In genomic region chr6:56890066-56890465, GRCh38 we compare ENCODE assay signal across 19 cellular contexts.
DNase-seq lines count a peak whose midpoint lies in the region; ATAC-seq and TF ChIP-seq lines count a peak whose summit lies in the region.
"Had no signal": no experiment of that assay in that cellular context is flagged by ENCODE, and none has a peak within 500 bp of the region (broad histone marks: within the 10 kb centered on the region; RNA-seq: fewer than 3 reads in every experiment).

No MANE protein-coding gene starts in this region.

- CTCF ChIA-PET in SK-N-SH (lab: Yijun Ruan, JAX): interaction anchor here (3.0 kb wide), 2 partner anchors 12 to 14 kb away, joined by 12 to 28 read pairs; no protein-coding TSS in a partner anchor

- no peak overlapping the region for H3K4me3 ChIP-seq in SK-N-SH (ENCODE audit: low read depth in 2 of 2, low read length in 1 of 2)
- no peak overlapping the region for H3K4me3 ChIP-seq in SJSA1
- no peak overlapping the region for H3K4me3 ChIP-seq in skeletal muscle satellite cell (ENCODE audit: low read length)
- H3K4me3 ChIP-seq: heart left ventricle, ovary, stomach had no signal

- TF ChIP-seq RAD21 in SK-N-SH (IDR thresholded peaks at IDR 0.05; ENCODE audit: low read length): no peak

- ATAC-seq in SK-N-SH treated with all-trans-retinoic acid at 6 μM for 48 hours (no peak; the same call in 2 of the 3 replicates), HG02588 (IDR thresholded peaks at IDR 0.05; ENCODE audit: unreplicated experiment) (no peak), HG02759 (IDR thresholded peaks at IDR 0.05; ENCODE audit: unreplicated experiment) (no peak)
- ATAC-seq: heart left ventricle, left colon had no signal

- peaks cover 0 to 8% of the 10 kb centered on the region in 2 experiments for H3K36me3 ChIP-seq in SK-N-SH (replicated peaks in 1 of 2; ENCODE audit: control insufficient read depth in 1 of 2, insufficient read depth in 2 of 2, low read length in 1 of 2)
- H3K36me3 ChIP-seq in SJSA1: no peaks in the 10 kb centered on the region
- no peaks in the 10 kb centered on the region for H3K36me3 ChIP-seq in skeletal muscle satellite cell (ENCODE audit: insufficient read depth, low read length)
- H3K36me3 ChIP-seq: heart left ventricle, ovary, stomach had no signal

- no peak overlapping the region for H2AFZ ChIP-seq in SK-N-SH (ENCODE audit: low read depth)

- H4K20me1 ChIP-seq in SK-N-SH (ENCODE audit: insufficient read depth): no peaks in the 10 kb centered on the region

- DNase-seq in SK-N-SH (no peak), SJSA1 (ENCODE audit: low read depth in 1 of 2, low spot score in 2 of 2) (peak in 1 of 2 experiments; percentile 28), fibroblast of gingiva (ENCODE audit: low read depth) (peak; percentile 43), NCI-H2227 treated with DMSO at 0.1 percent for 48 hours (lab: John Stamatoyannopoulos, UW) (no peak)
- DNase-seq: C1 segment of cervical spinal cord; Calu3; heart left ventricle; left colon; naive thymus-derived CD4-positive, alpha-beta T cell; NCI-H2171 treated with DMSO at 0.1 percent for 48 hours; NCI-H82; ovary; stomach had no signal

- no peaks in the 10 kb centered on the region for H3K27me3 ChIP-seq in SK-N-SH (ENCODE audit: insufficient read depth)
- H3K27me3 ChIP-seq in SJSA1 (replicated peaks): no peaks in the 10 kb centered on the region
- no peaks in the 10 kb centered on the region for H3K27me3 ChIP-seq in skeletal muscle satellite cell (ENCODE audit: control insufficient read depth, insufficient read depth, low read length)
- H3K27me3 ChIP-seq: heart left ventricle, ovary, stomach had no signal

- no peak for TF ChIP-seq EP300 in SK-N-SH (IDR thresholded peaks at IDR 0.05; ENCODE audit: borderline replicate concordance in 1 of 2, low read depth in 1 of 2, low read length in 1 of 2)

- H3K4me1 ChIP-seq in SK-N-SH (ENCODE audit: control insufficient read depth in 1 of 2, insufficient read depth in 2 of 2, low read depth in 1 of 2, low read length in 1 of 2) (peaks cover 3 to 6% of the 10 kb centered on the region in 2 experiments; a peak in 3 of 4 replicates), SJSA1 (replicated peaks) (peaks cover 33% of the 10 kb centered on the region), skeletal muscle satellite cell (ENCODE audit: control insufficient read depth, insufficient read depth, low read length) (peaks cover 24% of the 10 kb centered on the region)

- H3K27ac ChIP-seq in SK-N-SH (ENCODE audit: low read depth in 2 of 2, low read length in 1 of 2): peak overlapping the region; percentile 34 to 97; a peak in 3 of 4 replicates
- peak overlapping the region; percentile 88 for H3K27ac ChIP-seq in SJSA1
- H3K27ac ChIP-seq: 22Rv1, ovary, VCaP had no signal

- no peaks in the 10 kb centered on the region for H3K9me2 ChIP-seq in SK-N-SH

- peaks cover 29% of the 10 kb centered on the region for H3F3A ChIP-seq in SK-N-SH (replicated peaks; ENCODE audit: insufficient read depth)

- H3K9ac ChIP-seq in SK-N-SH: peak overlapping the region; percentile 25; the same call in 1 of the 2 replicates
- H3K9ac ChIP-seq in skeletal muscle satellite cell (ENCODE audit: low read depth, low read length): peak overlapping the region; percentile 37

- WGBS in SK-N-SH (ENCODE audit: low lambda C conversion rate): 54% methylated on average over 3 of the region's 3 CpGs

- TF ChIP-seq CTCF in SK-N-SH (IDR thresholded peaks at IDR 0.05): no peak

- H3K4me2 ChIP-seq in SK-N-SH: peak overlapping the region; percentile 52; the same call in 1 of the 2 replicates
- no peak overlapping the region for H3K4me2 ChIP-seq in skeletal muscle satellite cell (ENCODE audit: low read length)

- POLR2A ChIA-PET in SK-N-SH (lab: Yijun Ruan, JAX): no interaction called here

- H3K79me2 ChIP-seq in SK-N-SH (ENCODE audit: insufficient read depth): peaks cover 12% of the 10 kb centered on the region

- H3K9me3 ChIP-seq in SK-N-SH (no peaks in the 10 kb centered on the region), SJSA1 (replicated peaks) (no peaks in the 10 kb centered on the region), skeletal muscle satellite cell (replicated peaks; ENCODE audit: low read length) (no peaks in the 10 kb centered on the region)
- H3K9me3 ChIP-seq: heart left ventricle, ovary, stomach had no signal

TF ChIP-seq in SK-N-SH, 30 proteins besides CTCF, POLR2A, EP300 and RAD21:
- TF ChIP-seq JUND (IDR thresholded peaks at IDR 0.05) (no peak), ELF1 (IDR thresholded peaks at IDR 0.05) (no peak), TCF12 (IDR thresholded peaks at IDR 0.05) (no peak), MAX (IDR thresholded peaks at IDR 0.05; ENCODE audit: low read depth) (no peak), MEF2A (IDR thresholded peaks at IDR 0.05; ENCODE audit: borderline replicate concordance, low read depth) (no peak), PBX3 (IDR thresholded peaks at IDR 0.05) (no peak)

TF ChIP-seq in SK-N-SH treated with all-trans-retinoic acid at 6 μM for 48 hours, 23 proteins besides CTCF, POLR2A, EP300 and RAD21:
- no peak for TF ChIP-seq ZNF565 (CRISPR knock-in tag; conservative IDR thresholded peaks at IDR 0.05; ENCODE audit: low read depth)
- no peak for TF ChIP-seq BACH2 (CRISPR knock-in tag; IDR thresholded peaks at IDR 0.05; ENCODE audit: borderline replicate concordance)
- no peak for TF ChIP-seq ZFP3 (CRISPR knock-in tag; IDR thresholded peaks at IDR 0.05)
- TF ChIP-seq ISL1 (CRISPR knock-in tag; IDR thresholded peaks at IDR 0.05): no peak
- TF ChIP-seq ARNTL (CRISPR knock-in tag; IDR thresholded peaks at IDR 0.05; ENCODE audit: borderline replicate concordance, low read depth): no peak
